In genomic region chr22:25876871-25877270, GRCh38 we compare ENCODE assay signal across 18 cellular contexts.
A peak's percentile ranks its signal among the peaks of the same experiment; 100 is the strongest.
DNase-seq lines count a peak whose midpoint lies in the region; ATAC-seq, FAIRE-seq and TF ChIP-seq lines count a peak whose summit lies in the region.
"Had no signal": no experiment of that assay in that cellular context is flagged by ENCODE, and none has a peak within 500 bp of the region (broad histone marks: within the 10 kb centered on the region; RNA-seq: fewer than 3 reads in every experiment).

No MANE protein-coding gene starts in this region.

- H2AFZ ChIP-seq in GM23338, result no peak overlapping the region
- H2AFZ ChIP-seq in astrocyte (ENCODE audit: low read depth, low read length), result no peak overlapping the region

- DNase-seq in GM23338 (ENCODE audit: low spot score), result no peak
- no peak for DNase-seq in astrocyte (ENCODE audit: low read depth)
- peak in 40 of 42 donors; percentile 23 to 87 (median 54) for DNase-seq in head of caudate nucleus
- DNase-seq in urothelium cell line (ENCODE audit: low spot score), result no peak
- no peak for DNase-seq in body of pancreas
- no peak for DNase-seq in HTR-8/SVneo (ENCODE audit: insufficient read length, low spot score)
- DNase-seq: ACHN; C1 segment of cervical spinal cord; Calu3; CD4-positive, alpha-beta T cell; DMS 273 treated with DMSO at 0.1 percent for 48 hours; DMS79; GOT3; H9 had no signal

- H3K4me2 ChIP-seq in GM23338, result no peak overlapping the region
- no peak overlapping the region for H3K4me2 ChIP-seq in astrocyte (ENCODE audit: low read length)

- TF ChIP-seq POLR2A in body of pancreas (IDR thresholded peaks at IDR 0.05), result no peak

- H3K9me2 ChIP-seq in GM23338 (ENCODE audit: insufficient read depth), result no peaks in the 10 kb centered on the region

- peaks cover 3% of the 10 kb centered on the region for H3K27me3 Mint-ChIP-seq in GM23338 (ENCODE audit: insufficient read depth, low read depth, poor library complexity)
- H3K27me3 Mint-ChIP-seq in astrocyte (ENCODE audit: low read depth, unreplicated experiment), result peaks cover 29% of the 10 kb centered on the region

- H3K36me3 Mint-ChIP-seq in GM23338 (ENCODE audit: low read depth) (no peaks in the 10 kb centered on the region), astrocyte (ENCODE audit: low read depth, unreplicated experiment) (no peaks in the 10 kb centered on the region)

- H3K9me3 Mint-ChIP-seq in GM23338, result no peaks in the 10 kb centered on the region
- no peaks in the 10 kb centered on the region for H3K9me3 Mint-ChIP-seq in astrocyte (ENCODE audit: unreplicated experiment)
- H3K9me3 Mint-ChIP-seq: CD4-positive, alpha-beta T cell; H9 had no signal

- H3K27ac Mint-ChIP-seq in GM23338, result no peak overlapping the region
- peak overlapping the region; percentile 67 for H3K27ac Mint-ChIP-seq in astrocyte (ENCODE audit: unreplicated experiment)
- H3K27ac Mint-ChIP-seq: B cell; CD4-positive, alpha-beta T cell had no signal

- no peak overlapping the region for H3K9ac ChIP-seq in astrocyte (ENCODE audit: low read length)

- no peaks in the 10 kb centered on the region for H3K4me1 ChIP-seq in GM23338 (ENCODE audit: insufficient read depth)
- no peaks in the 10 kb centered on the region for H3K4me1 ChIP-seq in astrocyte (ENCODE audit: insufficient read depth, low read length)
- no peaks in the 10 kb centered on the region for H3K4me1 ChIP-seq in body of pancreas

- no peaks in the 10 kb centered on the region for H3K27me3 ChIP-seq in GM23338 (ENCODE audit: insufficient read depth)
- peaks cover 2% of the 10 kb centered on the region for H3K27me3 ChIP-seq in astrocyte (ENCODE audit: insufficient read depth, low read length)
- no peaks in the 10 kb centered on the region for H3K27me3 ChIP-seq in body of pancreas

- intact Hi-C loops in head of caudate nucleus (cut with DNase I), result no loop called here
- intact Hi-C loops in body of pancreas (cut with DNase I), result no loop called here

- no peaks in the 10 kb centered on the region for H4K20me1 ChIP-seq in GM23338 (replicated peaks; ENCODE audit: insufficient read depth)
- H4K20me1 ChIP-seq in astrocyte (ENCODE audit: insufficient read depth, low read length), result no peaks in the 10 kb centered on the region

- no peaks in the 10 kb centered on the region for H3F3A ChIP-seq in GM23338 (replicated peaks; ENCODE audit: low read depth)

- TF ChIP-seq CTCF in GM23338 (conservative IDR thresholded peaks at IDR 0.05; ENCODE audit: low read depth in 2 of 2) (no peak), astrocyte (IDR thresholded peaks at IDR 0.05; ENCODE audit: insufficient read depth, low read depth, low read length) (no peak), body of pancreas (IDR thresholded peaks at IDR 0.05) (no peak)

- ATAC-seq in GM23338 (peak; percentile 48; the same call in 2 of the 3 replicates), body of pancreas (no peak), GM21786 (IDR thresholded peaks at IDR 0.05; ENCODE audit: unreplicated experiment) (no peak)
- ATAC-seq: GM12878 had no signal

- no peak overlapping the region for H3K27ac ChIP-seq in GM23338 (ENCODE audit: low read depth)
- no peak overlapping the region for H3K27ac ChIP-seq in astrocyte (ENCODE audit: low read depth, low read length)
- no peak overlapping the region for H3K27ac ChIP-seq in body of pancreas

- FAIRE-seq in astrocyte (lab: Jason Lieb, UNC) (no peak), urothelium cell line (lab: Jason Lieb, UNC) (peak; percentile 65), HTR-8/SVneo (lab: Jason Lieb, UNC) (no peak)
- FAIRE-seq: GM12878, GM18507 had no signal

- H3K4me3 Mint-ChIP-seq in GM23338, result no peak overlapping the region
- no peak overlapping the region for H3K4me3 Mint-ChIP-seq in astrocyte (ENCODE audit: unreplicated experiment)
- H3K4me3 Mint-ChIP-seq: B cell; CD4-positive, alpha-beta T cell; H9 had no signal

- H3K4me3 ChIP-seq in GM23338 (no peak overlapping the region), astrocyte (ENCODE audit: insufficient read depth, low read depth, low read length) (no peak overlapping the region), body of pancreas (no peak overlapping the region)
- H3K4me3 ChIP-seq: GM12878 had no signal

- H3K9me3 ChIP-seq in astrocyte (ENCODE audit: insufficient read depth, low read depth, low read length), result no peaks in the 10 kb centered on the region
- H3K9me3 ChIP-seq in body of pancreas, result no peaks in the 10 kb centered on the region

- H3K79me2 ChIP-seq in GM23338 (replicated peaks; ENCODE audit: insufficient read depth) (no peaks in the 10 kb centered on the region), astrocyte (ENCODE audit: insufficient read depth, low read length) (no peaks in the 10 kb centered on the region)

- WGBS in body of pancreas, 2 donors, result 47 to 67% methylated on average over 4 of the region's 4 CpGs

- H3K4me1 Mint-ChIP-seq in GM23338 (peaks cover 10% of the 10 kb centered on the region), astrocyte (ENCODE audit: low read depth, unreplicated experiment) (no peaks in the 10 kb centered on the region)
- H3K4me1 Mint-ChIP-seq: B cell had no signal

- H3K36me3 ChIP-seq in GM23338 (ENCODE audit: insufficient read depth), result no peaks in the 10 kb centered on the region
- no peaks in the 10 kb centered on the region for H3K36me3 ChIP-seq in astrocyte (ENCODE audit: insufficient read depth, low read length)
- no peaks in the 10 kb centered on the region for H3K36me3 ChIP-seq in body of pancreas (replicated peaks in 1 of 2; ENCODE audit: insufficient read depth in 1 of 2, low read depth in 2 of 2)

TF ChIP-seq in GM23338, 12 proteins besides CTCF, POLR2A, EP300 and RAD21 (continues in another document):
- TF ChIP-seq CREB1 (CRISPR knock-in tag; IDR thresholded peaks at IDR 0.05; ENCODE audit: low read depth) (no peak), ZNF462 (CRISPR knock-in tag; IDR thresholded peaks at IDR 0.05) (no peak), STAT1 (IDR thresholded peaks at IDR 0.05; ENCODE audit: unreplicated experiment) (no peak), ZNF331 (CRISPR knock-in tag; IDR thresholded peaks at IDR 0.05; ENCODE audit: low read depth) (no peak)

Comparison
In these comparisons a context has a peak if more than half of its experiments do, and no peak if none do; other contexts are left out.
1. DNase-seq: peak in head of caudate nucleus (40 of 42); none in GM23338 (single experiment), astrocyte (single experiment), urothelium cell line (single experiment), body of pancreas (0 of 4) and HTR-8/SVneo (single experiment).